ENCODE assay signal across 21 cellular contexts in the genomic region with DNA sequence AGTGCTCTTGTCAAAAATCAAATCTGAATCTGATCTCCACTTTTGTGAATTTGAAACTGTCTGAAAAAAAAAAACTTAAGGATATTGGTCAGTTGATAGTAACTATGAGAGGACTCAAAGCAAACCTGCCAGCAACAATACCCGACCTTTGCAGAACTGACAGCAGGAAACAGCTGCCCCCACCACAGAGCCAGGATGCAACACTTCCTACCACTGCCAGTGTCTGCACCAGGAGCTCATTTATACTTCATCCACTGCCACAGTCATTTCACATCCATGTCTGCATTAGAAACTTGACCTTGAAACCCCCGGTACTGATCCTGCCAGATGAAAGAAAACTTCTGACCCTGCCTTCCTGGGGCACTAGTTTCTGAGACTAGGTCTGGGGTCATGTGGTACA. TPM values are rescaled to one million over a fixed set of nuclear protein-coding genes. Genes with fewer than 3 reads are reported as not detected.
DNase-seq lines count a peak whose midpoint lies in the region; ATAC-seq and TF ChIP-seq lines count a peak whose summit lies in the region.
"Had no signal": no experiment of that assay in that cellular context is flagged by ENCODE, and none has a peak within 500 bp of the region (broad histone marks: within the 10 kb centered on the region; RNA-seq: fewer than 3 reads in every experiment).

No MANE protein-coding gene starts in this region.

- peaks cover 9% of the 10 kb centered on the region for H3K4me1 Mint-ChIP-seq in activated naive CD8-positive, alpha-beta T cell treated with anti-CD3 and anti-CD28 coated beads for 36 hours
- peaks cover 14% of the 10 kb centered on the region for H3K4me1 Mint-ChIP-seq in CD14-positive monocyte
- H3K4me1 Mint-ChIP-seq: WTC11 had no signal

- H3K36me3 Mint-ChIP-seq in activated naive CD8-positive, alpha-beta T cell treated with anti-CD3 and anti-CD28 coated beads for 36 hours, result no peaks in the 10 kb centered on the region
- H3K36me3 Mint-ChIP-seq in CD14-positive monocyte, result no peaks in the 10 kb centered on the region
- H3K36me3 Mint-ChIP-seq: naive B cell, WTC11 had no signal

- H3K4me3 ChIP-seq in BLaER1, result no peak overlapping the region
- H3K4me3 ChIP-seq in effector memory CD4-positive, alpha-beta T cell (ENCODE audit: insufficient read depth, low read depth, low read length, poor library complexity, severe bottlenecking), result no peak overlapping the region
- H3K4me3 ChIP-seq: ovary, vagina had no signal

- H3K27ac Mint-ChIP-seq in activated naive CD8-positive, alpha-beta T cell treated with anti-CD3 and anti-CD28 coated beads for 36 hours, result no peak overlapping the region
- H3K27ac Mint-ChIP-seq in CD14-positive monocyte, result no peak overlapping the region
- H3K27ac Mint-ChIP-seq: naive B cell; T-helper 1 cell treated with Interleukin-12 subunit alpha and Interleukin-12 subunit beta and Interleukin-4 antibody, amounts not matched to agents 30 μg/mL and 1 μg/mL, for 36 hours; WTC11 had no signal

- H3K27me3 Mint-ChIP-seq in activated naive CD8-positive, alpha-beta T cell treated with anti-CD3 and anti-CD28 coated beads for 36 hours, result peaks cover 5% of the 10 kb centered on the region
- peaks cover 0 to 2% (median 0%) of the 10 kb centered on the region in 3 donors for H3K27me3 Mint-ChIP-seq in CD14-positive monocyte (ENCODE audit: low read depth in 3 of 3)

- H3K27me3 ChIP-seq in BLaER1, result no peaks in the 10 kb centered on the region
- no peaks in the 10 kb centered on the region for H3K27me3 ChIP-seq in effector memory CD4-positive, alpha-beta T cell (replicated peaks; ENCODE audit: control insufficient read depth, insufficient read depth, low read length, poor library complexity, severe bottlenecking)
- H3K27me3 ChIP-seq: ovary, vagina had no signal

- no peak overlapping the region for H3K9ac ChIP-seq in BLaER1

- H3K4me2 ChIP-seq in BLaER1, result peak overlapping the region; percentile 37; the same call in 1 of the 2 replicates

- peak; percentile 11 for DNase-seq in activated naive CD8-positive, alpha-beta T cell treated with anti-CD3 and anti-CD28 coated beads for 36 hours
- DNase-seq in effector memory CD4-positive, alpha-beta T cell, result no peak
- DNase-seq in stimulated activated naive CD4-positive, alpha-beta T cell (lab: John Stamatoyannopoulos, UW), result no peak
- DNase-seq in CD14-positive monocyte (ENCODE audit: low spot score), result no peak
- no peak for DNase-seq in HT-29 (ENCODE audit: low spot score)
- DNase-seq: activated gamma-delta T cell treated with Interleukin-2 at 50 U/mL for 16 hours; hypothalamus; kidney; naive B cell; NCI-H2029 treated with DMSO at 0.1 percent for 48 hours; NCI-H510A; ovary; SHP77; stimulated activated CD4-positive, alpha-beta T cell treated with anti-CD3 and anti-CD28 coated beads, Interleukin-2, amount 100 ng/mL, for 48 hours; substantia nigra had no signal

- TF ChIP-seq CTCF in CD14-positive monocyte (IDR thresholded peaks at IDR 0.05), result no peak

- intact Hi-C loops in CD14-positive monocyte (cut with micrococcal nuclease), result no loop called here

- H3K36me3 ChIP-seq in BLaER1, result no peaks in the 10 kb centered on the region
- no peaks in the 10 kb centered on the region for H3K36me3 ChIP-seq in effector memory CD4-positive, alpha-beta T cell (ENCODE audit: control insufficient read depth, insufficient read depth, low read length)
- H3K36me3 ChIP-seq: ovary, vagina had no signal

- ATAC-seq in GM18502 (IDR thresholded peaks at IDR 0.05; ENCODE audit: poor library complexity, unreplicated experiment) (peak; percentile 53), HG03432 (IDR thresholded peaks at IDR 0.05; ENCODE audit: unreplicated experiment) (peak; percentile 72)
- ATAC-seq: WTC11 had no signal

- H3K9me3 Mint-ChIP-seq in activated naive CD8-positive, alpha-beta T cell treated with anti-CD3 and anti-CD28 coated beads for 36 hours, result no peaks in the 10 kb centered on the region
- peaks cover 0 to 2% (median 0%) of the 10 kb centered on the region in 7 donors for H3K9me3 Mint-ChIP-seq in CD14-positive monocyte
- H3K9me3 Mint-ChIP-seq: naive B cell, WTC11 had no signal

- no peak overlapping the region for H3K4me3 Mint-ChIP-seq in activated naive CD8-positive, alpha-beta T cell treated with anti-CD3 and anti-CD28 coated beads for 36 hours
- no peak overlapping the region for H3K4me3 Mint-ChIP-seq in CD14-positive monocyte
- H3K4me3 Mint-ChIP-seq: naive B cell; T-helper 1 cell treated with Interleukin-12 subunit alpha and Interleukin-12 subunit beta and Interleukin-4 antibody, amounts not matched to agents 30 μg/mL and 1 μg/mL, for 36 hours; WTC11 had no signal

- H3K9me3 ChIP-seq in BLaER1, result no peaks in the 10 kb centered on the region
- no peaks in the 10 kb centered on the region for H3K9me3 ChIP-seq in effector memory CD4-positive, alpha-beta T cell (ENCODE audit: control insufficient read depth, low read length)
- H3K9me3 ChIP-seq: ovary, vagina had no signal

- no peaks in the 10 kb centered on the region for H4K20me1 ChIP-seq in BLaER1

- H3K4me1 ChIP-seq in BLaER1, result peaks cover 10% of the 10 kb centered on the region
- no peaks in the 10 kb centered on the region for H3K4me1 ChIP-seq in effector memory CD4-positive, alpha-beta T cell (ENCODE audit: control insufficient read depth, insufficient read depth, low read length, poor library complexity, severe bottlenecking)
- H3K4me1 ChIP-seq: vagina had no signal

- H3K27ac ChIP-seq in BLaER1, result no peak overlapping the region
- no peak overlapping the region for H3K27ac ChIP-seq in effector memory CD4-positive, alpha-beta T cell (ENCODE audit: insufficient read depth, low read length, poor library complexity, severe bottlenecking)
- H3K27ac ChIP-seq: ovary, vagina had no signal

RNA-seq across cellular contexts. Expression of gene RXYLT1, which starts 27.4 kb away (rescaled TPM):
- total RNA-seq in activated naive CD8-positive, alpha-beta T cell treated with anti-CD3 and anti-CD28 coated beads for 36 hours, result 10 to 100 TPM; 24.5 to 27.6 TPM
- 1 to 10 TPM; 6.5 TPM for polyA plus RNA-seq in CD14-positive monocyte
- total RNA-seq in HT-29 (2014; rRNA removed; shearing (Covaris generic)), result 5.8 and 7.8 TPM in 2 replicates
